In the genomic region with DNA sequence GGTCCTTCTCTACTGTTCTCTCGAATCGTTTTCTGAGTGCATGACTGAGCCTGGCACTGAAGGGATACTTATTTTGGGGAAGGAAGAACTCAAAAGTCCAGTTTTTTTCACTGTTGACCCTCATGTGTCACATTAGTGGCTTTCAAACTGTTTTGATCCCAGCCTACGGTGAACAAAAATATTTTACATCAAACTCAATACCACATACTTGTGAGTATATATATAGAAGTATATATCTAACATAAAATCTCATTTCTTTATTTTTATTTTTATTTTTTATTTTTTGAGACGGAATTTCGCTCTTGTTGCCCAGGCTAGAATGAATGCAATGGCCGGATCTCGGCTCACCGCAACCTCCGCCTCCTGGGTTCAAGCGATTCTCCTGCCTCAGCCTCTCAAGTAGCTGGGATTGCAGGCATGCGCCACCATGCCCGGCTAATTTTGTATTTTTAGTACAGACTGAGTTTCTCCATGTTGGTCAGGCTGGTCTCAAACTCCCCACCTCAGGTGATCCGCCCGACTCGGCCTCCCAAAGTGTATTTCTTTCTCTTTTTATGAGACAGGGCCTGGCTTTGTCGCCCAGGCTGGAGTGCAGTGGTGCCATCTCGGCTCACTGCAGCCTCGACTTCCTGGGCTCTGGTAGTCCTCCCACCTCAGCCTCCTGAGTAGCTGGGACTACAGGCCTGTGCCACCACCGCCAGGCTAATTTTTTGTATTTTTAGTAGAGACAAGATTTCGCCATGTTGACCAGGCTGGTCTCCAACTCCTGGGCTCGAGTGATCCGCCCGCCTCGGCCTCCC, we compare ENCODE assay signal across 8 cellular contexts. TPM values are rescaled to one million over a fixed set of nuclear protein-coding genes. Genes with fewer than 3 reads are reported as not detected.
DNase-seq lines count a peak whose midpoint lies in the region; ATAC-seq and TF ChIP-seq lines count a peak whose summit lies in the region.
"Not testable (repeated sequence)": the region's sequence is repeated elsewhere in the genome, so short reads cannot be mapped to it uniquely, and the experiment has no call there.

No MANE protein-coding gene starts in this region.

- in situ Hi-C loops in HAP-1 (cut with MboI; ENCODE audit: low sequenced_read_pairs) = not testable (repeated sequence)

- H3K9me3 Mint-ChIP-seq in activated naive CD8-positive, alpha-beta T cell (ENCODE audit: low read depth) = not testable (repeated sequence)
- peaks cover 0 to 14% (median 0%) of the 10 kb centered on the region in 11 donors for H3K9me3 Mint-ChIP-seq in naive thymus-derived CD4-positive, alpha-beta T cell

- TF ChIP-seq CTCF in A673 (conservative IDR thresholded peaks at IDR 0.05; ENCODE audit: low read depth, low read length); spleen (IDR thresholded peaks at IDR 0.05 in 8 of 11, conservative IDR thresholded peaks at IDR 0.05 in 3 of 11): not testable (repeated sequence)

- CTCF ChIA-PET in A673 (lab: Charles Lee); naive thymus-derived CD4-positive, alpha-beta T cell (lab: Charles Lee): not testable (repeated sequence)

- peaks cover 27% of the 10 kb centered on the region for H3K4me1 Mint-ChIP-seq in activated naive CD8-positive, alpha-beta T cell (ENCODE audit: low read depth)
- H3K4me1 Mint-ChIP-seq in naive thymus-derived CD4-positive, alpha-beta T cell = peaks cover 7 to 44% (median 32%) of the 10 kb centered on the region in 7 donors

- not testable (repeated sequence) for H3K36me3 Mint-ChIP-seq in activated naive CD8-positive, alpha-beta T cell; naive thymus-derived CD4-positive, alpha-beta T cell

- H3K4me3 Mint-ChIP-seq in activated naive CD8-positive, alpha-beta T cell = peak overlapping the region; percentile 94
- peak overlapping the region; percentile 90 to 98 (median 96) for H3K4me3 Mint-ChIP-seq in naive thymus-derived CD4-positive, alpha-beta T cell

- not testable (repeated sequence) for DNase-seq in A673 (ENCODE audit: low spot score); HAP-1 (ENCODE audit: low spot score in 2 of 2); SJSA1 (ENCODE audit: low read depth in 1 of 2, low spot score in 2 of 2); iPS DF 6.9 (ENCODE audit: low read depth, low spot score); naive thymus-derived CD4-positive, alpha-beta T cell
- peak; percentile 69 for DNase-seq in spleen

- ATAC-seq in naive thymus-derived CD4-positive, alpha-beta T cell = not testable (repeated sequence)

- peak overlapping the region; percentile 97 for H3K27ac Mint-ChIP-seq in activated naive CD8-positive, alpha-beta T cell
- H3K27ac Mint-ChIP-seq in naive thymus-derived CD4-positive, alpha-beta T cell = peak overlapping the region; percentile 95 to 100 (median 99)

- H3K4me3 ChIP-seq in A673 (ENCODE audit: low read depth, low read length, poor library complexity, severe bottlenecking) = peak overlapping the region; percentile 59
- H3K4me3 ChIP-seq in HAP-1 = peak overlapping the region; percentile 49
- H3K4me3 ChIP-seq in SJSA1 = peak overlapping the region; percentile 53
- peak overlapping the region; percentile 39 for H3K4me3 ChIP-seq in ectodermal cell (ENCODE audit: insufficient read depth, low read depth, low read length)
- H3K4me3 ChIP-seq in iPS DF 6.9 (ENCODE audit: low read length) = peak overlapping the region; percentile 42; the same call in 1 of the 2 replicates
- H3K4me3 ChIP-seq in naive thymus-derived CD4-positive, alpha-beta T cell (ENCODE audit: low read length) = peak overlapping the region; percentile 81
- H3K4me3 ChIP-seq in spleen = peak overlapping the region; percentile 46 to 75 (median 50)

- POLR2A ChIA-PET in A673 (lab: Charles Lee; ENCODE audit: low non-redundant PET) = not testable (repeated sequence)
- POLR2A ChIA-PET in naive thymus-derived CD4-positive, alpha-beta T cell (lab: Charles Lee) = interaction anchor here (0.7 to 1.5 kb wide), 3 partner anchors 65 to 448 kb away, joined by 3 to 4 read pairs (median 4); partner anchors contain the start of gene GPBP1L1

- not testable (repeated sequence) for H3K27me3 Mint-ChIP-seq in activated naive CD8-positive, alpha-beta T cell; naive thymus-derived CD4-positive, alpha-beta T cell

- WGBS in ectodermal cell, 2 experiments = 87 to 89% methylated on average over 23 of the region's 24 CpGs
- no CpG with 5 or more reads among the region's 24 CpGs for WGBS in iPS DF 6.9 (ENCODE audit: insufficient coverage, insufficient read length)
- WGBS in spleen, 5 donors = 82 to 86% (median 84%) methylated on average over 24 of the region's 24 CpGs

- H3K27ac ChIP-seq in A673 (ENCODE audit: low read depth, low read length, poor library complexity, severe bottlenecking) (peak overlapping the region; percentile 94), SJSA1 (peak overlapping the region; percentile 88), ectodermal cell (ENCODE audit: insufficient read depth, low read depth, low read length, poor library complexity, severe bottlenecking) (peak overlapping the region; percentile 94), spleen (peak overlapping the region; percentile 84 to 99 (median 97))
- not testable (repeated sequence) for H3K27ac ChIP-seq in iPS DF 6.9 (ENCODE audit: low read length)
- H3K27ac ChIP-seq in naive thymus-derived CD4-positive, alpha-beta T cell (ENCODE audit: low read depth, low read length) = peak overlapping the region; percentile 97

- not testable (repeated sequence) for H3K27me3 ChIP-seq in A673 (replicated peaks; ENCODE audit: insufficient read depth, low read depth, low read length, poor library complexity); HAP-1 (ENCODE audit: low read depth); SJSA1 (replicated peaks); ectodermal cell (ENCODE audit: control insufficient read depth, insufficient read depth, low read length, poor library complexity, severe bottlenecking); iPS DF 6.9 (ENCODE audit: control insufficient read depth, insufficient read depth, low read length); naive thymus-derived CD4-positive, alpha-beta T cell (ENCODE audit: control insufficient read depth in 2 of 2, insufficient read depth in 2 of 2, low read length in 2 of 2); spleen (replicated peaks in 1 of 7)

- H3K4me1 ChIP-seq in A673 (ENCODE audit: insufficient read depth, low read length, poor library complexity, severe bottlenecking); HAP-1; SJSA1 (replicated peaks); ectodermal cell (ENCODE audit: control insufficient read depth, insufficient read depth, low read length); iPS DF 6.9 (ENCODE audit: control insufficient read depth, insufficient read depth, low read length): not testable (repeated sequence)
- H3K4me1 ChIP-seq in naive thymus-derived CD4-positive, alpha-beta T cell (ENCODE audit: control insufficient read depth in 2 of 2, insufficient read depth in 2 of 2, low read length in 2 of 2) = peaks cover 0 to 12% of the 10 kb centered on the region in 2 donors
- peaks cover 3 to 35% (median 20%) of the 10 kb centered on the region in 6 donors for H3K4me1 ChIP-seq in spleen

- not testable (repeated sequence) for TF ChIP-seq POLR2A in spleen (IDR thresholded peaks at IDR 0.05)

- intact Hi-C loops in A673 (cut with micrococcal nuclease; ENCODE audit: unreplicated experiment) = not testable (repeated sequence)
- intact Hi-C loops in naive thymus-derived CD4-positive, alpha-beta T cell (cut with micrococcal nuclease) = loop anchor here in 1 of 2 donors (5.0 kb wide), 3 partner anchors 51 to 259 kb away; partner anchors contain the start of genes MAST2, PRDX1 and TESK2
- intact Hi-C loops in spleen (cut with DNase I; ENCODE audit: low total_unique reads) = loop anchor here (2.0 kb wide), 1 partner anchor 62 kb away; the partner anchor contains the start of gene TMEM69

- BruUV-seq in A673 (replicated peaks; lab: Mats Ljungman, UMichigan) = TSS peak; percentile 96

- H3K9me3 ChIP-seq in A673 (ENCODE audit: low read depth, low read length, poor library complexity, severe bottlenecking) (peaks cover 11% of the 10 kb centered on the region), HAP-1 (peaks cover 14% of the 10 kb centered on the region), spleen (peaks cover 2 to 14% (median 10%) of the 10 kb centered on the region in 8 donors)
- not testable (repeated sequence) for H3K9me3 ChIP-seq in SJSA1 (replicated peaks); ectodermal cell (ENCODE audit: control insufficient read depth, low read length); iPS DF 6.9 (ENCODE audit: control insufficient read depth, insufficient read depth, low read length); naive thymus-derived CD4-positive, alpha-beta T cell (ENCODE audit: control insufficient read depth in 2 of 3, low read length in 3 of 3)

- H3K36me3 ChIP-seq in A673 (ENCODE audit: insufficient read depth, low read length, poor library complexity, severe bottlenecking); HAP-1 (replicated peaks); SJSA1; ectodermal cell (ENCODE audit: control insufficient read depth, insufficient read depth, low read length); iPS DF 6.9 (ENCODE audit: control insufficient read depth, insufficient read depth, low read length); naive thymus-derived CD4-positive, alpha-beta T cell (ENCODE audit: control insufficient read depth in 2 of 3, insufficient read depth in 3 of 3, low read length in 3 of 3); spleen: not testable (repeated sequence)

RNA-seq across cellular contexts. Expression of gene IPP, which starts 0.8 kb away (rescaled TPM):
- total RNA-seq in A673 (2021) (15.7 and 18.4 TPM in 2 replicates), spleen (10 to 100 TPM in 5 of 7 donors, 1 to 10 TPM in 2; 7.6 to 13.4 (median 10.8) TPM)
- total RNA-seq in SJSA1 (2014; rRNA removed; shearing (Covaris generic)) = 11.9 and 13.0 TPM in 2 replicates
- 16.9 TPM for polyA plus RNA-seq in ectodermal cell (2013, experiment 1 of 4)
- polyA plus RNA-seq in ectodermal cell (2013, experiment 2 of 4) = 20.3 TPM
- 11.5 TPM for polyA plus RNA-seq in ectodermal cell (2013, experiment 3 of 4)
- polyA plus RNA-seq in ectodermal cell (2013, experiment 4 of 4) = 14.3 TPM
- total RNA-seq in naive thymus-derived CD4-positive, alpha-beta T cell = 10 to 100 TPM in 3 of 5 experiments, 1 to 10 TPM in 2; 9.1 to 19.8 (median 12.5) TPM
- 10 to 100 TPM; 11.8 to 14.5 TPM for polyA plus RNA-seq in naive thymus-derived CD4-positive, alpha-beta T cell
- 1 to 10 TPM in 2 of 3 donors, under 1 TPM in 1; 0.96 to 4.1 (median 2.5) TPM for polyA plus RNA-seq in spleen

RNA-seq across cellular contexts. Expression of gene MAST2, which starts 52.2 kb away (rescaled TPM):
- total RNA-seq in A673 (2021) (38.4 and 40.2 TPM in 2 replicates), spleen (10 to 100 TPM in 6 of 7 donors, 1 to 10 TPM in 1; 8.9 to 19.4 (median 14.5) TPM)
- total RNA-seq in SJSA1 (2014; rRNA removed; shearing (Covaris generic)) = 8.9 and 16.8 TPM in 2 replicates
- polyA plus RNA-seq in ectodermal cell (2013, experiment 1 of 4) = 18.0 TPM
- polyA plus RNA-seq in ectodermal cell (2013, experiment 2 of 4) = 17.8 TPM
- polyA plus RNA-seq in ectodermal cell (2013, experiment 3 of 4) = 15.5 TPM
- 18.1 TPM for polyA plus RNA-seq in ectodermal cell (2013, experiment 4 of 4)
- total RNA-seq in naive thymus-derived CD4-positive, alpha-beta T cell = 10 to 100 TPM in 2 of 5 experiments, 1 to 10 TPM in 3; 4.9 to 22.7 (median 7.1) TPM
- polyA plus RNA-seq in naive thymus-derived CD4-positive, alpha-beta T cell = 1 to 10 TPM; 1.1 to 2.3 TPM
- polyA plus RNA-seq in spleen = 1 to 10 TPM; 3.6 to 4.1 (median 4.0) TPM
